In the genomic region with DNA sequence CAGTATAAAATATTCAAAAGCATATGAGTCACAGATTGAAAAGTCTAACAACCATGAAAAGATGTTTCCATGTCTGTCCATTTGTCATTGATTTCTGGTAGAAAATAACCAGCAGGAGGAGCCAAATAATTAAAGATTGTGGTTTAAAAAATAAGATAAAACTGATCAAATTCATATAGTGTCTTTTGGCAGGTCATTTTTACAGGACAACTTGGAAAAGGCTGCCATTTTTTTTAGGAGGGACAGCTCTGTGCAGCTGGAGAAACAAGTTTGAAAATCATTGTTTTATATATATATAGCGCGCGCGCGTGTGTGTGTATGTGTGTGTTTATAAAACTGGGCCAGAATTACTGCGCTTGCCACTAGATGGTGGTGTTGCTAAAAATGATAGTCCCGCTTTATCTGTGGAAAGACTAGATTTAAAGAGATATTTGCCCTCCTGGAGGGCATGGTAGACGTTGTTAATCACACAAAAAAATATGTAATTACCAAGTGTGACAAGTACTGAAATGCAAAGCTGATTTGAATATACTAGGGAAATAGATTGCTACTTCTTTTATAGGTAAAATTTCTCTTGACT, we compare ENCODE assay signal across 1 cellular context.
TF ChIP-seq lines count a peak whose summit lies in the region.

No MANE protein-coding gene starts in this region.

TF ChIP-seq in HepG2, 621 proteins besides CTCF, POLR2A, EP300 and RAD21 (continues in another document):
- TF ChIP-seq, protein P1, sequence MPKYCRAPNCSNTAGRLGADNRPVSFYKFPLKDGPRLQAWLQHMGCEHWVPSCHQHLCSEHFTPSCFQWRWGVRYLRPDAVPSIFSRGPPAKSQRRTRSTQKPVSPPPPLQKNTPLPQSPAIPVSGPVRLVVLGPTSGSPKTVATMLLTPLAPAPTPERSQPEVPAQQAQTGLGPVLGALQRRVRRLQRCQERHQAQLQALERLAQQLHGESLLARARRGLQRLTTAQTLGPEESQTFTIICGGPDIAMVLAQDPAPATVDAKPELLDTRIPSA (CRISPR knock-in tag; IDR thresholded peaks at IDR 0.05; ENCODE audit: borderline replicate concordance): no peak
- TF ChIP-seq, protein P2, sequence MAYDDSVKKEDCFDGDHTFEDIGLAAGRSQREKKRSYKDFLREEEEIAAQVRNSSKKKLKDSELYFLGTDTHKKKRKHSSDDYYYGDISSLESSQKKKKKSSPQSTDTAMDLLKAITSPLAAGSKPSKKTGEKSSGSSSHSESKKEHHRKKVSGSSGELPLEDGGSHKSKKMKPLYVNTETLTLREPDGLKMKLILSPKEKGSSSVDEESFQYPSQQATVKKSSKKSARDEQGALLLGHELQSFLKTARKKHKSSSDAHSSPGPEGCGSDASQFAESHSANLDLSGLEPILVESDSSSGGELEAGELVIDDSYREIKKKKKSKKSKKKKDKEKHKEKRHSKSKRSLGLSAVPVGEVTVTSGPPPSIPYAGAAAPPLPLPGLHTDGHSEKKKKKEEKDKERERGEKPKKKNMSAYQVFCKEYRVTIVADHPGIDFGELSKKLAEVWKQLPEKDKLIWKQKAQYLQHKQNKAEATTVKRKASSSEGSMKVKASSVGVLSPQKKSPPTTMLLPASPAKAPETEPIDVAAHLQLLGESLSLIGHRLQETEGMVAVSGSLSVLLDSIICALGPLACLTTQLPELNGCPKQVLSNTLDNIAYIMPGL (CRISPR knock-in tag; IDR thresholded peaks at IDR 0.05; ENCODE audit: borderline replicate concordance in 1 of 2, low read depth in 1 of 2): peak; percentile 68 to 76; a peak in 3 of 4 replicates
- TF ChIP-seq NR1H2 (CRISPR knock-in tag; IDR thresholded peaks at IDR 0.05; ENCODE audit: borderline replicate concordance, low read depth) (no peak), PRPF4 (IDR thresholded peaks at IDR 0.05; ENCODE audit: low read depth, low read length, poor library complexity, severe bottlenecking) (no peak), SIX1 (CRISPR knock-in tag; IDR thresholded peaks at IDR 0.05; ENCODE audit: borderline replicate concordance) (no peak), ARHGAP35 (CRISPR knock-in tag; IDR thresholded peaks at IDR 0.05; ENCODE audit: borderline replicate concordance) (no peak), ZNF382 (CRISPR knock-in tag; IDR thresholded peaks at IDR 0.05; ENCODE audit: borderline replicate concordance) (no peak), POLR2AphosphoS2 (IDR thresholded peaks at IDR 0.05; ENCODE audit: low read depth, low read length) (no peak), ZNF430 (CRISPR knock-in tag; IDR thresholded peaks at IDR 0.05) (no peak), SAP130 (CRISPR knock-in tag; IDR thresholded peaks at IDR 0.05; ENCODE audit: low read depth) (no peak; the same call in 1 of the 2 replicates), ZNF75D (CRISPR knock-in tag; IDR thresholded peaks at IDR 0.05; ENCODE audit: borderline replicate concordance) (no peak), MEIS1 (CRISPR knock-in tag; IDR thresholded peaks at IDR 0.05; ENCODE audit: borderline replicate concordance) (no peak), HOXA9 (CRISPR knock-in tag; IDR thresholded peaks at IDR 0.05; ENCODE audit: borderline replicate concordance) (no peak), ATF7 (IDR thresholded peaks at IDR 0.05) (no peak), ATF7 (CRISPR knock-in tag; IDR thresholded peaks at IDR 0.05) (no peak), ZFYVE20 (CRISPR knock-in tag; IDR thresholded peaks at IDR 0.05; ENCODE audit: borderline replicate concordance, low read depth) (no peak), XRCC5 (optimal IDR thresholded peaks at IDR 0.05; ENCODE audit: low read length) (peak; percentile 40), SNRNP70 (IDR thresholded peaks at IDR 0.05; ENCODE audit: low read depth, low read length) (no peak), ZBTB21 (CRISPR knock-in tag; IDR thresholded peaks at IDR 0.05) (no peak), ZNF674 (CRISPR knock-in tag; IDR thresholded peaks at IDR 0.05; ENCODE audit: low read depth) (no peak), ZNF746 (CRISPR knock-in tag; IDR thresholded peaks at IDR 0.05) (no peak), HNRNPUL1 (IDR thresholded peaks at IDR 0.05; ENCODE audit: low read depth, low read length) (no peak), ZNF33A (CRISPR knock-in tag; IDR thresholded peaks at IDR 0.05; ENCODE audit: borderline replicate concordance) (no peak), SMC3 (IDR thresholded peaks at IDR 0.05; ENCODE audit: low read length) (peak; percentile 40; the same call in 1 of the 2 replicates), ZSCAN20 (CRISPR knock-in tag; IDR thresholded peaks at IDR 0.05; ENCODE audit: borderline replicate concordance) (no peak), REPIN1 (CRISPR knock-in tag; IDR thresholded peaks at IDR 0.05; ENCODE audit: borderline replicate concordance, low read depth) (no peak), SKI (IDR thresholded peaks at IDR 0.05; ENCODE audit: partially characterized antibody) (no peak), ZBTB38 (CRISPR knock-in tag; IDR thresholded peaks at IDR 0.05) (no peak), RFX1 (IDR thresholded peaks at IDR 0.05) (no peak), ZNF652 (CRISPR knock-in tag; IDR thresholded peaks at IDR 0.05; ENCODE audit: borderline replicate concordance, low read depth) (no peak), ZNF138 (CRISPR knock-in tag; IDR thresholded peaks at IDR 0.05; ENCODE audit: low read depth) (no peak), ZNF724P (CRISPR knock-in tag; IDR thresholded peaks at IDR 0.05; ENCODE audit: borderline replicate concordance) (no peak), SOX5 (CRISPR knock-in tag; IDR thresholded peaks at IDR 0.05; ENCODE audit: borderline replicate concordance) (no peak), ELF3 (CRISPR knock-in tag; IDR thresholded peaks at IDR 0.05) (0 out of 2 replicates have a peak, but pooled peaks have one; percentile 17), KDM3A (CRISPR knock-in tag; IDR thresholded peaks at IDR 0.05; ENCODE audit: low read depth) (no peak)
- TF ChIP-seq, protein P3, sequence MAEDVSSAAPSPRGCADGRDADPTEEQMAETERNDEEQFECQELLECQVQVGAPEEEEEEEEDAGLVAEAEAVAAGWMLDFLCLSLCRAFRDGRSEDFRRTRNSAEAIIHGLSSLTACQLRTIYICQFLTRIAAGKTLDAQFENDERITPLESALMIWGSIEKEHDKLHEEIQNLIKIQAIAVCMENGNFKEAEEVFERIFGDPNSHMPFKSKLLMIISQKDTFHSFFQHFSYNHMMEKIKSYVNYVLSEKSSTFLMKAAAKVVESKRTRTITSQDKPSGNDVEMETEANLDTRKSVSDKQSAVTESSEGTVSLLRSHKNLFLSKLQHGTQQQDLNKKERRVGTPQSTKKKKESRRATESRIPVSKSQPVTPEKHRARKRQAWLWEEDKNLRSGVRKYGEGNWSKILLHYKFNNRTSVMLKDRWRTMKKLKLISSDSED (CRISPR knock-in tag; IDR thresholded peaks at IDR 0.05): no peak
- TF ChIP-seq, protein P4, sequence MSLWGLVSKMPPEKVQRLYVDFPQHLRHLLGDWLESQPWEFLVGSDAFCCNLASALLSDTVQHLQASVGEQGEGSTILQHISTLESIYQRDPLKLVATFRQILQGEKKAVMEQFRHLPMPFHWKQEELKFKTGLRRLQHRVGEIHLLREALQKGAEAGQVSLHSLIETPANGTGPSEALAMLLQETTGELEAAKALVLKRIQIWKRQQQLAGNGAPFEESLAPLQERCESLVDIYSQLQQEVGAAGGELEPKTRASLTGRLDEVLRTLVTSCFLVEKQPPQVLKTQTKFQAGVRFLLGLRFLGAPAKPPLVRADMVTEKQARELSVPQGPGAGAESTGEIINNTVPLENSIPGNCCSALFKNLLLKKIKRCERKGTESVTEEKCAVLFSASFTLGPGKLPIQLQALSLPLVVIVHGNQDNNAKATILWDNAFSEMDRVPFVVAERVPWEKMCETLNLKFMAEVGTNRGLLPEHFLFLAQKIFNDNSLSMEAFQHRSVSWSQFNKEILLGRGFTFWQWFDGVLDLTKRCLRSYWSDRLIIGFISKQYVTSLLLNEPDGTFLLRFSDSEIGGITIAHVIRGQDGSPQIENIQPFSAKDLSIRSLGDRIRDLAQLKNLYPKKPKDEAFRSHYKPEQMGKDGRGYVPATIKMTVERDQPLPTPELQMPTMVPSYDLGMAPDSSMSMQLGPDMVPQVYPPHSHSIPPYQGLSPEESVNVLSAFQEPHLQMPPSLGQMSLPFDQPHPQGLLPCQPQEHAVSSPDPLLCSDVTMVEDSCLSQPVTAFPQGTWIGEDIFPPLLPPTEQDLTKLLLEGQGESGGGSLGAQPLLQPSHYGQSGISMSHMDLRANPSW (CRISPR knock-in tag; IDR thresholded peaks at IDR 0.05; ENCODE audit: borderline replicate concordance): no peak
- TF ChIP-seq, protein P5, sequence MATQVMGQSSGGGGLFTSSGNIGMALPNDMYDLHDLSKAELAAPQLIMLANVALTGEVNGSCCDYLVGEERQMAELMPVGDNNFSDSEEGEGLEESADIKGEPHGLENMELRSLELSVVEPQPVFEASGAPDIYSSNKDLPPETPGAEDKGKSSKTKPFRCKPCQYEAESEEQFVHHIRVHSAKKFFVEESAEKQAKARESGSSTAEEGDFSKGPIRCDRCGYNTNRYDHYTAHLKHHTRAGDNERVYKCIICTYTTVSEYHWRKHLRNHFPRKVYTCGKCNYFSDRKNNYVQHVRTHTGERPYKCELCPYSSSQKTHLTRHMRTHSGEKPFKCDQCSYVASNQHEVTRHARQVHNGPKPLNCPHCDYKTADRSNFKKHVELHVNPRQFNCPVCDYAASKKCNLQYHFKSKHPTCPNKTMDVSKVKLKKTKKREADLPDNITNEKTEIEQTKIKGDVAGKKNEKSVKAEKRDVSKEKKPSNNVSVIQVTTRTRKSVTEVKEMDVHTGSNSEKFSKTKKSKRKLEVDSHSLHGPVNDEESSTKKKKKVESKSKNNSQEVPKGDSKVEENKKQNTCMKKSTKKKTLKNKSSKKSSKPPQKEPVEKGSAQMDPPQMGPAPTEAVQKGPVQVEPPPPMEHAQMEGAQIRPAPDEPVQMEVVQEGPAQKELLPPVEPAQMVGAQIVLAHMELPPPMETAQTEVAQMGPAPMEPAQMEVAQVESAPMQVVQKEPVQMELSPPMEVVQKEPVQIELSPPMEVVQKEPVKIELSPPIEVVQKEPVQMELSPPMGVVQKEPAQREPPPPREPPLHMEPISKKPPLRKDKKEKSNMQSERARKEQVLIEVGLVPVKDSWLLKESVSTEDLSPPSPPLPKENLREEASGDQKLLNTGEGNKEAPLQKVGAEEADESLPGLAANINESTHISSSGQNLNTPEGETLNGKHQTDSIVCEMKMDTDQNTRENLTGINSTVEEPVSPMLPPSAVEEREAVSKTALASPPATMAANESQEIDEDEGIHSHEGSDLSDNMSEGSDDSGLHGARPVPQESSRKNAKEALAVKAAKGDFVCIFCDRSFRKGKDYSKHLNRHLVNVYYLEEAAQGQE (IDR thresholded peaks at IDR 0.05; ENCODE audit: borderline replicate concordance in 1 of 2, low read depth in 1 of 2, low read length in 2 of 2): no peak
- TF ChIP-seq, protein P6, sequence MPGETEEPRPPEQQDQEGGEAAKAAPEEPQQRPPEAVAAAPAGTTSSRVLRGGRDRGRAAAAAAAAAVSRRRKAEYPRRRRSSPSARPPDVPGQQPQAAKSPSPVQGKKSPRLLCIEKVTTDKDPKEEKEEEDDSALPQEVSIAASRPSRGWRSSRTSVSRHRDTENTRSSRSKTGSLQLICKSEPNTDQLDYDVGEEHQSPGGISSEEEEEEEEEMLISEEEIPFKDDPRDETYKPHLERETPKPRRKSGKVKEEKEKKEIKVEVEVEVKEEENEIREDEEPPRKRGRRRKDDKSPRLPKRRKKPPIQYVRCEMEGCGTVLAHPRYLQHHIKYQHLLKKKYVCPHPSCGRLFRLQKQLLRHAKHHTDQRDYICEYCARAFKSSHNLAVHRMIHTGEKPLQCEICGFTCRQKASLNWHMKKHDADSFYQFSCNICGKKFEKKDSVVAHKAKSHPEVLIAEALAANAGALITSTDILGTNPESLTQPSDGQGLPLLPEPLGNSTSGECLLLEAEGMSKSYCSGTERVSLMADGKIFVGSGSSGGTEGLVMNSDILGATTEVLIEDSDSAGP (CRISPR knock-in tag; IDR thresholded peaks at IDR 0.05; ENCODE audit: borderline replicate concordance): peak; percentile 68; the same call in 1 of the 2 replicates
- TF ChIP-seq, protein P7, sequence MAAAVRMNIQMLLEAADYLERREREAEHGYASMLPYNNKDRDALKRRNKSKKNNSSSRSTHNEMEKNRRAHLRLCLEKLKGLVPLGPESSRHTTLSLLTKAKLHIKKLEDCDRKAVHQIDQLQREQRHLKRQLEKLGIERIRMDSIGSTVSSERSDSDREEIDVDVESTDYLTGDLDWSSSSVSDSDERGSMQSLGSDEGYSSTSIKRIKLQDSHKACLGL (CRISPR knock-in tag; IDR thresholded peaks at IDR 0.05): no peak
- TF ChIP-seq, protein P8, sequence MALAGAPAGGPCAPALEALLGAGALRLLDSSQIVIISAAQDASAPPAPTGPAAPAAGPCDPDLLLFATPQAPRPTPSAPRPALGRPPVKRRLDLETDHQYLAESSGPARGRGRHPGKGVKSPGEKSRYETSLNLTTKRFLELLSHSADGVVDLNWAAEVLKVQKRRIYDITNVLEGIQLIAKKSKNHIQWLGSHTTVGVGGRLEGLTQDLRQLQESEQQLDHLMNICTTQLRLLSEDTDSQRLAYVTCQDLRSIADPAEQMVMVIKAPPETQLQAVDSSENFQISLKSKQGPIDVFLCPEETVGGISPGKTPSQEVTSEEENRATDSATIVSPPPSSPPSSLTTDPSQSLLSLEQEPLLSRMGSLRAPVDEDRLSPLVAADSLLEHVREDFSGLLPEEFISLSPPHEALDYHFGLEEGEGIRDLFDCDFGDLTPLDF (CRISPR knock-in tag; IDR thresholded peaks at IDR 0.05): 0 out of 2 replicates have a peak, but pooled peaks have one; percentile 18
- TF ChIP-seq, protein P9, sequence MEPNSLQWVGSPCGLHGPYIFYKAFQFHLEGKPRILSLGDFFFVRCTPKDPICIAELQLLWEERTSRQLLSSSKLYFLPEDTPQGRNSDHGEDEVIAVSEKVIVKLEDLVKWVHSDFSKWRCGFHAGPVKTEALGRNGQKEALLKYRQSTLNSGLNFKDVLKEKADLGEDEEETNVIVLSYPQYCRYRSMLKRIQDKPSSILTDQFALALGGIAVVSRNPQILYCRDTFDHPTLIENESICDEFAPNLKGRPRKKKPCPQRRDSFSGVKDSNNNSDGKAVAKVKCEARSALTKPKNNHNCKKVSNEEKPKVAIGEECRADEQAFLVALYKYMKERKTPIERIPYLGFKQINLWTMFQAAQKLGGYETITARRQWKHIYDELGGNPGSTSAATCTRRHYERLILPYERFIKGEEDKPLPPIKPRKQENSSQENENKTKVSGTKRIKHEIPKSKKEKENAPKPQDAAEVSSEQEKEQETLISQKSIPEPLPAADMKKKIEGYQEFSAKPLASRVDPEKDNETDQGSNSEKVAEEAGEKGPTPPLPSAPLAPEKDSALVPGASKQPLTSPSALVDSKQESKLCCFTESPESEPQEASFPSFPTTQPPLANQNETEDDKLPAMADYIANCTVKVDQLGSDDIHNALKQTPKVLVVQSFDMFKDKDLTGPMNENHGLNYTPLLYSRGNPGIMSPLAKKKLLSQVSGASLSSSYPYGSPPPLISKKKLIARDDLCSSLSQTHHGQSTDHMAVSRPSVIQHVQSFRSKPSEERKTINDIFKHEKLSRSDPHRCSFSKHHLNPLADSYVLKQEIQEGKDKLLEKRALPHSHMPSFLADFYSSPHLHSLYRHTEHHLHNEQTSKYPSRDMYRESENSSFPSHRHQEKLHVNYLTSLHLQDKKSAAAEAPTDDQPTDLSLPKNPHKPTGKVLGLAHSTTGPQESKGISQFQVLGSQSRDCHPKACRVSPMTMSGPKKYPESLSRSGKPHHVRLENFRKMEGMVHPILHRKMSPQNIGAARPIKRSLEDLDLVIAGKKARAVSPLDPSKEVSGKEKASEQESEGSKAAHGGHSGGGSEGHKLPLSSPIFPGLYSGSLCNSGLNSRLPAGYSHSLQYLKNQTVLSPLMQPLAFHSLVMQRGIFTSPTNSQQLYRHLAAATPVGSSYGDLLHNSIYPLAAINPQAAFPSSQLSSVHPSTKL (CRISPR knock-in tag; IDR thresholded peaks at IDR 0.05): peak; percentile 23; the same call in 1 of the 2 replicates
